ENCODE assay signal across 2 cellular contexts in genomic region chr15:40334941-40335795, GRCh38.
TF ChIP-seq lines count a peak whose summit lies in the region.

No MANE protein-coding gene starts in this region.

TF ChIP-seq in IMR-90, 13 proteins besides CTCF, POLR2A, EP300 and RAD21:
- TF ChIP-seq CHD1 (IDR thresholded peaks at IDR 0.05; ENCODE audit: low read depth, low read length), result no peak
- TF ChIP-seq MXI1 (IDR thresholded peaks at IDR 0.05; ENCODE audit: borderline replicate concordance, low read depth, low read length), result no peak
- no peak for TF ChIP-seq RFX5 (IDR thresholded peaks at IDR 0.05; ENCODE audit: low read depth, low read length)
- no peak for TF ChIP-seq BHLHE40 (IDR thresholded peaks at IDR 0.05; ENCODE audit: low read depth, low read length)
- no peak for TF ChIP-seq RCOR1 (IDR thresholded peaks at IDR 0.05; ENCODE audit: insufficient replicate concordance, low read length)

TF ChIP-seq in H1, 55 proteins besides CTCF, POLR2A, EP300 and RAD21:
- TF ChIP-seq CREB1 (IDR thresholded peaks at IDR 0.05) (no peak), TAF1 (IDR thresholded peaks at IDR 0.05; ENCODE audit: low read depth, low read length) (no peak)
TF ChIP-seq in H1: peak in this region for 0.
